Comparison of ENCODE assay signal across 3 cellular contexts in the genomic region with DNA sequence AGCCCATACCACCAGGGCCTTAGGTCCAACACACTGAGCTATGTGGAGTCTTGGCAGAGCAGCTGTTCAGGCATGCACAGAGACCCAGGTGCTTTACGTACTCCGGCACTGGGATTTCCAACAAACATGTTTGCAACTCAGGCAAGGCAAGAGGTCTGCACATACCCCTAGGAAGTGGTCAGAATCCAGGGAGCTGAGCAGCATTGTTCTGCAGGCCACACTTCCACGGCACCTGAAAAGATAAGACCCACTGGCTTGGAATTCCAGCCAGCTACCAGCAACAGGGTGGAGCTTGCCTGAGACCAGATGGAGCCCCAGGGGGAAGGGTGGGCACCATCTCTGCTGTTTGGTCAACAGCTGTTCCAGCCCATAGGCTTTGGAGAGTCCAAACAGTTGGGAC.
"Had no signal": no experiment of that assay in that cellular context is flagged by ENCODE, and none has a peak within 500 bp of the region (broad histone marks: within the 10 kb centered on the region; RNA-seq: fewer than 3 reads in every experiment).

No MANE protein-coding gene starts in this region.

- H3K4me3 ChIP-seq: GM12878 had no signal

- DNase-seq: GDM1, GF-D8 had no signal
